Comparison of ENCODE assay signal across 8 cellular contexts in the genomic region with DNA sequence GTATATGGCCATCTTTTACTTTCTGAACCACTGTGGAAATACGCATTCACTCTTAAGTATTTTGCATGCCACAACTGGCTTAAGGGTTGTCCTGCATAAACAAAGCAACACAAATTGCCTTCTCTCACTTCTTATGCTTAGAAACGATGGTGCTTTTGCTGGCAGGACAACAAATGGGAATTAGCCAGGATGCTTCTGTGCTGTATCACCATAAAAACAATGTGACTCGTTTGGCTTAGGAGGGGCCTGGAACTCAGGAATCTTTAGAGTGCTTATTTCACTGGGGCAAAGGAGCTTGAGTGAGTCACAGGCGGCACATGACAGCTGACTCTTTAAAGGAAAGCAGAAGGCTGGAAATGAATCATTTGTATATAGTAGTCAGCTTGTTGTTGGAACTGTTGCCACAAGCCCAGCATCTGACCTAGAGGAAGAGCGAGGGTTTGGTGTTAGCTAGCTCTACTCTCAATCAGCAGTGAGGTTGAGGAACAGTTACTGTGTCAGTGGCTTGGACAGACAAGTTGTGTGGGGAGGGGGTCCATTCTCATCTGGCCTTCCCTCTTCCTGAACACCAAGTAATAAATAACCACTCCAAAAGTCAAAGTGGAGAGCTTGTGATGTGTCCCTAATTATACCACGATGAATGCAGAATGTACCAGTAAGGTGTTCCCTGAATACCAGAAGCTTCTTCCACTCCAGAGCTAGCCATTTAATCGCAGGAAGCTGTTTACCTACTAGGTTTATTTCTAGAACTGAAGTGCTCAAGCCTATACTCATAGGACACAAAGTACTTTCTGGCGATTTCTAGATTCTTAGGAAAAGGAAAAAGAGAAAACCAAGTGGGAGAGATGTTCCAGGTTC.
DNase-seq lines count a peak whose midpoint lies in the region; ATAC-seq and TF ChIP-seq lines count a peak whose summit lies in the region.

No MANE protein-coding gene starts in this region.

- no peak for TF ChIP-seq CTCF in adrenal gland (IDR thresholded peaks at IDR 0.05)

- peak overlapping the region in 1 of 4 donors; percentile 13 for H3K4me3 ChIP-seq in adrenal gland

- peak overlapping the region; percentile 57 to 93 (median 82) for H3K27ac ChIP-seq in adrenal gland

- no peaks in the 10 kb centered on the region for H3K27me3 ChIP-seq in adrenal gland

- 42 to 49% (median 45%) methylated on average over 8 of the region's 8 CpGs for WGBS in adrenal gland, 4 donors

- DNase-seq in C1 segment of cervical spinal cord (lab: John Stamatoyannopoulos, UW) (peak in 11 of 14 donors; percentile 15 to 80 (median 32)), LHCN-M2 (ENCODE audit: low read depth) (peak; percentile 100), adrenal gland (peak; percentile 75 to 93 (median 91)), left ventricle myocardium superior (peak; percentile 60), renal cortical epithelial cell (ENCODE audit: low read depth) (peak; percentile 100), retina (no peak)

- H3K36me3 ChIP-seq in adrenal gland (replicated peaks in 1 of 2) = peaks cover 0 to 4% of the 10 kb centered on the region in 2 donors

- peak in 1 of 2 donors; percentile 66 for TF ChIP-seq POLR2A in adrenal gland (IDR thresholded peaks at IDR 0.05)

- intact Hi-C loops in adrenal gland (cut with DNase I) (no loop called here), left ventricle myocardium superior (cut with micrococcal nuclease) (no loop called here)

- peaks cover 0 to 18% of the 10 kb centered on the region in 2 donors for H3K4me1 ChIP-seq in adrenal gland (replicated peaks in 1 of 2)

- ATAC-seq in left ventricle myocardium superior (peak; percentile 94), GM21367 (IDR thresholded peaks at IDR 0.05; ENCODE audit: unreplicated experiment) (no peak), HG02885 (IDR thresholded peaks at IDR 0.05; ENCODE audit: poor library complexity, unreplicated experiment) (no peak)

- H3K9me3 ChIP-seq in adrenal gland (replicated peaks in 1 of 3) = no peaks in the 10 kb centered on the region
